ENCODE assay signal across 1 cellular context in genomic region chr4:82380344-82380743, GRCh38.
TF ChIP-seq lines count a peak whose summit lies in the region.

No MANE protein-coding gene starts in this region.

TF ChIP-seq in GM23338, 12 proteins besides CTCF, POLR2A, EP300 and RAD21:
- TF ChIP-seq, protein P1, sequence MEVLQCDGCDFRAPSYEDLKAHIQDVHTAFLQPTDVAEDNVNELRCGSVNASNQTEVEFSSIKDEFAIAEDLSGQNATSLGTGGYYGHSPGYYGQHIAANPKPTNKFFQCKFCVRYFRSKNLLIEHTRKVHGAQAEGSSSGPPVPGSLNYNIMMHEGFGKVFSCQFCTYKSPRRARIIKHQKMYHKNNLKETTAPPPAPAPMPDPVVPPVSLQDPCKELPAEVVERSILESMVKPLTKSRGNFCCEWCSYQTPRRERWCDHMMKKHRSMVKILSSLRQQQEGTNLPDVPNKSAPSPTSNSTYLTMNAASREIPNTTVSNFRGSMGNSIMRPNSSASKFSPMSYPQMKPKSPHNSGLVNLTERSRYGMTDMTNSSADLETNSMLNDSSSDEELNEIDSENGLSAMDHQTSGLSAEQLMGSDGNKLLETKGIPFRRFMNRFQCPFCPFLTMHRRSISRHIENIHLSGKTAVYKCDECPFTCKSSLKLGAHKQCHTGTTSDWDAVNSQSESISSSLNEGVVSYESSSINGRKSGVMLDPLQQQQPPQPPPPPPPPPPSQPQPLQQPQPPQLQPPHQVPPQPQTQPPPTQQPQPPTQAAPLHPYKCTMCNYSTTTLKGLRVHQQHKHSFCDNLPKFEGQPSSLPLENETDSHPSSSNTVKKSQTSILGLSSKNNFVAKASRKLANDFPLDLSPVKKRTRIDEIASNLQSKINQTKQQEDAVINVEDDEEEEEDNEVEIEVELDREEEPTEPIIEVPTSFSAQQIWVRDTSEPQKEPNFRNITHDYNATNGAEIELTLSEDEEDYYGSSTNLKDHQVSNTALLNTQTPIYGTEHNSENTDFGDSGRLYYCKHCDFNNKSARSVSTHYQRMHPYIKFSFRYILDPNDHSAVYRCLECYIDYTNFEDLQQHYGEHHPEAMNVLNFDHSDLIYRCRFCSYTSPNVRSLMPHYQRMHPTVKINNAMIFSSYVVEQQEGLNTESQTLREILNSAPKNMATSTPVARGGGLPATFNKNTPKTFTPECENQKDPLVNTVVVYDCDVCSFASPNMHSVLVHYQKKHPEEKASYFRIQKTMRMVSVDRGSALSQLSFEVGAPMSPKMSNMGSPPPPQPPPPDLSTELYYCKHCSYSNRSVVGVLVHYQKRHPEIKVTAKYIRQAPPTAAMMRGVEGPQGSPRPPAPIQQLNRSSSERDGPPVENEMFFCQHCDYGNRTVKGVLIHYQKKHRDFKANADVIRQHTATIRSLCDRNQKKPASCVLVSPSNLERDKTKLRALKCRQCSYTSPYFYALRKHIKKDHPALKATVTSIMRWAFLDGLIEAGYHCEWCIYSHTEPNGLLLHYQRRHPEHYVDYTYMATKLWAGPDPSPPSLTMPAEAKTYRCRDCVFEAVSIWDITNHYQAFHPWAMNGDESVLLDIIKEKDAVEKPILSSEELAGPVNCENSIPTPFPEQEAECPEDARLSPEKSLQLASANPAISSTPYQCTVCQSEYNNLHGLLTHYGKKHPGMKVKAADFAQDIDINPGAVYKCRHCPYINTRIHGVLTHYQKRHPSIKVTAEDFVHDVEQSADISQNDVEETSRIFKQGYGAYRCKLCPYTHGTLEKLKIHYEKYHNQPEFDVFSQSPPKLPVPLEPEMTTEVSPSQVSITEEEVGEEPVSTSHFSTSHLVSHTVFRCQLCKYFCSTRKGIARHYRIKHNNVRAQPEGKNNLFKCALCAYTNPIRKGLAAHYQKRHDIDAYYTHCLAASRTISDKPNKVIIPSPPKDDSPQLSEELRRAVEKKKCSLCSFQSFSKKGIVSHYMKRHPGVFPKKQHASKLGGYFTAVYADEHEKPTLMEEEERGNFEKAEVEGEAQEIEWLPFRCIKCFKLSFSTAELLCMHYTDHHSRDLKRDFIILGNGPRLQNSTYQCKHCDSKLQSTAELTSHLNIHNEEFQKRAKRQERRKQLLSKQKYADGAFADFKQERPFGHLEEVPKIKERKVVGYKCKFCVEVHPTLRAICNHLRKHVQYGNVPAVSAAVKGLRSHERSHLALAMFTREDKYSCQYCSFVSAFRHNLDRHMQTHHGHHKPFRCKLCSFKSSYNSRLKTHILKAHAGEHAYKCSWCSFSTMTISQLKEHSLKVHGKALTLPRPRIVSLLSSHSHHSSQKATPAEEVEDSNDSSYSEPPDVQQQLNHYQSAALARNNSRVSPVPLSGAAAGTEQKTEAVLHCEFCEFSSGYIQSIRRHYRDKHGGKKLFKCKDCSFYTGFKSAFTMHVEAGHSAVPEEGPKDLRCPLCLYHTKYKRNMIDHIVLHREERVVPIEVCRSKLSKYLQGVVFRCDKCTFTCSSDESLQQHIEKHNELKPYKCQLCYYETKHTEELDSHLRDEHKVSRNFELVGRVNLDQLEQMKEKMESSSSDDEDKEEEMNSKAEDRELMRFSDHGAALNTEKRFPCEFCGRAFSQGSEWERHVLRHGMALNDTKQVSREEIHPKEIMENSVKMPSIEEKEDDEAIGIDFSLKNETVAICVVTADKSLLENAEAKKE (CRISPR knock-in tag; IDR thresholded peaks at IDR 0.05) = no peak
- TF ChIP-seq ZNF114 (CRISPR knock-in tag; IDR thresholded peaks at IDR 0.05) (no peak), STAT1 (IDR thresholded peaks at IDR 0.05; ENCODE audit: unreplicated experiment) (no peak), ETS1 (IDR thresholded peaks at IDR 0.05) (no peak), CREB1 (CRISPR knock-in tag; IDR thresholded peaks at IDR 0.05; ENCODE audit: low read depth) (no peak), POLR2AphosphoS5 (IDR thresholded peaks at IDR 0.05; ENCODE audit: low read depth) (no peak), NANOG (IDR thresholded peaks at IDR 0.05; ENCODE audit: borderline replicate concordance) (no peak), ZNF331 (CRISPR knock-in tag; IDR thresholded peaks at IDR 0.05; ENCODE audit: low read depth) (no peak), JUNB (IDR thresholded peaks at IDR 0.05; ENCODE audit: unreplicated experiment) (no peak), EZH2phosphoT487 (IDR thresholded peaks at IDR 0.05; ENCODE audit: unreplicated experiment) (no peak), EZH2 (IDR thresholded peaks at IDR 0.05; ENCODE audit: low read depth, unreplicated experiment) (no peak)
- TF ChIP-seq, protein P2, sequence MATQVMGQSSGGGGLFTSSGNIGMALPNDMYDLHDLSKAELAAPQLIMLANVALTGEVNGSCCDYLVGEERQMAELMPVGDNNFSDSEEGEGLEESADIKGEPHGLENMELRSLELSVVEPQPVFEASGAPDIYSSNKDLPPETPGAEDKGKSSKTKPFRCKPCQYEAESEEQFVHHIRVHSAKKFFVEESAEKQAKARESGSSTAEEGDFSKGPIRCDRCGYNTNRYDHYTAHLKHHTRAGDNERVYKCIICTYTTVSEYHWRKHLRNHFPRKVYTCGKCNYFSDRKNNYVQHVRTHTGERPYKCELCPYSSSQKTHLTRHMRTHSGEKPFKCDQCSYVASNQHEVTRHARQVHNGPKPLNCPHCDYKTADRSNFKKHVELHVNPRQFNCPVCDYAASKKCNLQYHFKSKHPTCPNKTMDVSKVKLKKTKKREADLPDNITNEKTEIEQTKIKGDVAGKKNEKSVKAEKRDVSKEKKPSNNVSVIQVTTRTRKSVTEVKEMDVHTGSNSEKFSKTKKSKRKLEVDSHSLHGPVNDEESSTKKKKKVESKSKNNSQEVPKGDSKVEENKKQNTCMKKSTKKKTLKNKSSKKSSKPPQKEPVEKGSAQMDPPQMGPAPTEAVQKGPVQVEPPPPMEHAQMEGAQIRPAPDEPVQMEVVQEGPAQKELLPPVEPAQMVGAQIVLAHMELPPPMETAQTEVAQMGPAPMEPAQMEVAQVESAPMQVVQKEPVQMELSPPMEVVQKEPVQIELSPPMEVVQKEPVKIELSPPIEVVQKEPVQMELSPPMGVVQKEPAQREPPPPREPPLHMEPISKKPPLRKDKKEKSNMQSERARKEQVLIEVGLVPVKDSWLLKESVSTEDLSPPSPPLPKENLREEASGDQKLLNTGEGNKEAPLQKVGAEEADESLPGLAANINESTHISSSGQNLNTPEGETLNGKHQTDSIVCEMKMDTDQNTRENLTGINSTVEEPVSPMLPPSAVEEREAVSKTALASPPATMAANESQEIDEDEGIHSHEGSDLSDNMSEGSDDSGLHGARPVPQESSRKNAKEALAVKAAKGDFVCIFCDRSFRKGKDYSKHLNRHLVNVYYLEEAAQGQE (IDR thresholded peaks at IDR 0.05; ENCODE audit: unreplicated experiment) = no peak
